In genomic region chr10:43407576-43408330, GRCh38 we compare ENCODE assay signal across 1 cellular context.
TF ChIP-seq lines count a peak whose summit lies in the region.

No MANE protein-coding gene starts in this region.

TF ChIP-seq in WTC11, 78 proteins besides CTCF, POLR2A, EP300 and RAD21 (continued from another document and continues in another):
- no peak for TF ChIP-seq TP53 (CRISPR knock-in tag; IDR thresholded peaks at IDR 0.05)
- peak; percentile 71; the same call in 1 of the 2 replicates for TF ChIP-seq ZNF121 (CRISPR knock-in tag; IDR thresholded peaks at IDR 0.05)
- TF ChIP-seq FOXP1 (CRISPR knock-in tag; IDR thresholded peaks at IDR 0.05; ENCODE audit: borderline replicate concordance), result no peak
- no peak for TF ChIP-seq JUN (CRISPR knock-in tag; IDR thresholded peaks at IDR 0.05)
- no peak for TF ChIP-seq FOXK1 (CRISPR knock-in tag; IDR thresholded peaks at IDR 0.05)
- TF ChIP-seq OVOL2 (CRISPR knock-in tag; IDR thresholded peaks at IDR 0.05; ENCODE audit: borderline replicate concordance), result no peak
- TF ChIP-seq FOXJ3 (CRISPR knock-in tag; IDR thresholded peaks at IDR 0.05; ENCODE audit: borderline replicate concordance), result no peak
- no peak for TF ChIP-seq ZNF232 (CRISPR knock-in tag; IDR thresholded peaks at IDR 0.05)
- TF ChIP-seq PREB (CRISPR knock-in tag; IDR thresholded peaks at IDR 0.05; ENCODE audit: borderline replicate concordance), result no peak
- TF ChIP-seq ZNF138 (CRISPR knock-in tag; conservative IDR thresholded peaks at IDR 0.05), result no peak
- TF ChIP-seq ZNF219 (CRISPR knock-in tag; IDR thresholded peaks at IDR 0.05; ENCODE audit: borderline replicate concordance), result no peak
- TF ChIP-seq MAX (CRISPR knock-in tag; IDR thresholded peaks at IDR 0.05), result peak; percentile 41; the same call in 1 of the 2 replicates
- TF ChIP-seq ZNF317 (CRISPR knock-in tag; IDR thresholded peaks at IDR 0.05; ENCODE audit: borderline replicate concordance, low read depth), result no peak
- TF ChIP-seq ETV6 (CRISPR knock-in tag; IDR thresholded peaks at IDR 0.05), result peak; percentile 10; the same call in 1 of the 2 replicates
- TF ChIP-seq HMGA2 (CRISPR knock-in tag; IDR thresholded peaks at IDR 0.05), result no peak
- TF ChIP-seq NR1H2 (CRISPR knock-in tag; IDR thresholded peaks at IDR 0.05), result no peak
- TF ChIP-seq ATF2 (CRISPR knock-in tag; IDR thresholded peaks at IDR 0.05; ENCODE audit: borderline replicate concordance, low read depth), result no peak
- TF ChIP-seq ZNF281 (CRISPR knock-in tag; IDR thresholded peaks at IDR 0.05), result no peak
- TF ChIP-seq AFF4 (CRISPR knock-in tag; IDR thresholded peaks at IDR 0.05; ENCODE audit: borderline replicate concordance), result no peak
- TF ChIP-seq ZNF416 (CRISPR knock-in tag; IDR thresholded peaks at IDR 0.05), result no peak
- TF ChIP-seq ESRRA (CRISPR knock-in tag; IDR thresholded peaks at IDR 0.05; ENCODE audit: borderline replicate concordance), result no peak
- TF ChIP-seq ZNF263 (CRISPR knock-in tag; IDR thresholded peaks at IDR 0.05; ENCODE audit: low read depth), result no peak
- no peak for TF ChIP-seq ATF1 (CRISPR knock-in tag; IDR thresholded peaks at IDR 0.05)
- TF ChIP-seq MLX (CRISPR knock-in tag; IDR thresholded peaks at IDR 0.05), result no peak
- TF ChIP-seq KAT7 (CRISPR knock-in tag; IDR thresholded peaks at IDR 0.05; ENCODE audit: borderline replicate concordance), result no peak
- no peak for TF ChIP-seq NR3C1 (CRISPR knock-in tag; conservative IDR thresholded peaks at IDR 0.05; ENCODE audit: low read depth)
- TF ChIP-seq CREB1 (CRISPR knock-in tag; IDR thresholded peaks at IDR 0.05), result no peak
- TF ChIP-seq ZSCAN18 (CRISPR knock-in tag; IDR thresholded peaks at IDR 0.05), result no peak
- TF ChIP-seq, protein P1, sequence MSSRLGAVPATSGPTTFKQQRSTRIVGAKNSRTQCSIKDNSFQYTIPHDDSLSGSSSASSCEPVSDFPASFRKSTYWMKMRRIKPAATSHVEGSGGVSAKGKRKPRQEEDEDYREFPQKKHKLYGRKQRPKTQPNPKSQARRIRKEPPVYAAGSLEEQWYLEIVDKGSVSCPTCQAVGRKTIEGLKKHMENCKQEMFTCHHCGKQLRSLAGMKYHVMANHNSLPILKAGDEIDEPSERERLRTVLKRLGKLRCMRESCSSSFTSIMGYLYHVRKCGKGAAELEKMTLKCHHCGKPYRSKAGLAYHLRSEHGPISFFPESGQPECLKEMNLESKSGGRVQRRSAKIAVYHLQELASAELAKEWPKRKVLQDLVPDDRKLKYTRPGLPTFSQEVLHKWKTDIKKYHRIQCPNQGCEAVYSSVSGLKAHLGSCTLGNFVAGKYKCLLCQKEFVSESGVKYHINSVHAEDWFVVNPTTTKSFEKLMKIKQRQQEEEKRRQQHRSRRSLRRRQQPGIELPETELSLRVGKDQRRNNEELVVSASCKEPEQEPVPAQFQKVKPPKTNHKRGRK (CRISPR knock-in tag; IDR thresholded peaks at IDR 0.05; ENCODE audit: borderline replicate concordance), result no peak
- TF ChIP-seq, protein P2, sequence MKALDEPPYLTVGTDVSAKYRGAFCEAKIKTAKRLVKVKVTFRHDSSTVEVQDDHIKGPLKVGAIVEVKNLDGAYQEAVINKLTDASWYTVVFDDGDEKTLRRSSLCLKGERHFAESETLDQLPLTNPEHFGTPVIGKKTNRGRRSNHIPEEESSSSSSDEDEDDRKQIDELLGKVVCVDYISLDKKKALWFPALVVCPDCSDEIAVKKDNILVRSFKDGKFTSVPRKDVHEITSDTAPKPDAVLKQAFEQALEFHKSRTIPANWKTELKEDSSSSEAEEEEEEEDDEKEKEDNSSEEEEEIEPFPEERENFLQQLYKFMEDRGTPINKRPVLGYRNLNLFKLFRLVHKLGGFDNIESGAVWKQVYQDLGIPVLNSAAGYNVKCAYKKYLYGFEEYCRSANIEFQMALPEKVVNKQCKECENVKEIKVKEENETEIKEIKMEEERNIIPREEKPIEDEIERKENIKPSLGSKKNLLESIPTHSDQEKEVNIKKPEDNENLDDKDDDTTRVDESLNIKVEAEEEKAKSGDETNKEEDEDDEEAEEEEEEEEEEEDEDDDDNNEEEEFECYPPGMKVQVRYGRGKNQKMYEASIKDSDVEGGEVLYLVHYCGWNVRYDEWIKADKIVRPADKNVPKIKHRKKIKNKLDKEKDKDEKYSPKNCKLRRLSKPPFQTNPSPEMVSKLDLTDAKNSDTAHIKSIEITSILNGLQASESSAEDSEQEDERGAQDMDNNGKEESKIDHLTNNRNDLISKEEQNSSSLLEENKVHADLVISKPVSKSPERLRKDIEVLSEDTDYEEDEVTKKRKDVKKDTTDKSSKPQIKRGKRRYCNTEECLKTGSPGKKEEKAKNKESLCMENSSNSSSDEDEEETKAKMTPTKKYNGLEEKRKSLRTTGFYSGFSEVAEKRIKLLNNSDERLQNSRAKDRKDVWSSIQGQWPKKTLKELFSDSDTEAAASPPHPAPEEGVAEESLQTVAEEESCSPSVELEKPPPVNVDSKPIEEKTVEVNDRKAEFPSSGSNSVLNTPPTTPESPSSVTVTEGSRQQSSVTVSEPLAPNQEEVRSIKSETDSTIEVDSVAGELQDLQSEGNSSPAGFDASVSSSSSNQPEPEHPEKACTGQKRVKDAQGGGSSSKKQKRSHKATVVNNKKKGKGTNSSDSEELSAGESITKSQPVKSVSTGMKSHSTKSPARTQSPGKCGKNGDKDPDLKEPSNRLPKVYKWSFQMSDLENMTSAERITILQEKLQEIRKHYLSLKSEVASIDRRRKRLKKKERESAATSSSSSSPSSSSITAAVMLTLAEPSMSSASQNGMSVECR (CRISPR knock-in tag; IDR thresholded peaks at IDR 0.05; ENCODE audit: borderline replicate concordance), result no peak
- TF ChIP-seq SP1 (CRISPR knock-in tag; conservative IDR thresholded peaks at IDR 0.05), result no peak
- no peak for TF ChIP-seq ZNF425 (CRISPR knock-in tag; conservative IDR thresholded peaks at IDR 0.05)
- TF ChIP-seq, protein P3, sequence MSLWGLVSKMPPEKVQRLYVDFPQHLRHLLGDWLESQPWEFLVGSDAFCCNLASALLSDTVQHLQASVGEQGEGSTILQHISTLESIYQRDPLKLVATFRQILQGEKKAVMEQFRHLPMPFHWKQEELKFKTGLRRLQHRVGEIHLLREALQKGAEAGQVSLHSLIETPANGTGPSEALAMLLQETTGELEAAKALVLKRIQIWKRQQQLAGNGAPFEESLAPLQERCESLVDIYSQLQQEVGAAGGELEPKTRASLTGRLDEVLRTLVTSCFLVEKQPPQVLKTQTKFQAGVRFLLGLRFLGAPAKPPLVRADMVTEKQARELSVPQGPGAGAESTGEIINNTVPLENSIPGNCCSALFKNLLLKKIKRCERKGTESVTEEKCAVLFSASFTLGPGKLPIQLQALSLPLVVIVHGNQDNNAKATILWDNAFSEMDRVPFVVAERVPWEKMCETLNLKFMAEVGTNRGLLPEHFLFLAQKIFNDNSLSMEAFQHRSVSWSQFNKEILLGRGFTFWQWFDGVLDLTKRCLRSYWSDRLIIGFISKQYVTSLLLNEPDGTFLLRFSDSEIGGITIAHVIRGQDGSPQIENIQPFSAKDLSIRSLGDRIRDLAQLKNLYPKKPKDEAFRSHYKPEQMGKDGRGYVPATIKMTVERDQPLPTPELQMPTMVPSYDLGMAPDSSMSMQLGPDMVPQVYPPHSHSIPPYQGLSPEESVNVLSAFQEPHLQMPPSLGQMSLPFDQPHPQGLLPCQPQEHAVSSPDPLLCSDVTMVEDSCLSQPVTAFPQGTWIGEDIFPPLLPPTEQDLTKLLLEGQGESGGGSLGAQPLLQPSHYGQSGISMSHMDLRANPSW (CRISPR knock-in tag; conservative IDR thresholded peaks at IDR 0.05; ENCODE audit: low read depth), result no peak
- TF ChIP-seq RELA (CRISPR knock-in tag; IDR thresholded peaks at IDR 0.05; ENCODE audit: borderline replicate concordance), result no peak
